In genomic region chr12:27778206-27778605, GRCh38 we compare ENCODE assay signal across 22 cellular contexts. TPM values are rescaled to one million over a fixed set of nuclear protein-coding genes. Genes with fewer than 3 reads are reported as not detected.
DNase-seq lines count a peak whose midpoint lies in the region; ATAC-seq, FAIRE-seq and TF ChIP-seq lines count a peak whose summit lies in the region.
"Had no signal": no experiment of that assay in that cellular context is flagged by ENCODE, and none has a peak within 500 bp of the region (broad histone marks: within the 10 kb centered on the region; RNA-seq: fewer than 3 reads in every experiment).

No MANE protein-coding gene starts in this region.

- no peak for ATAC-seq in body of pancreas
- ATAC-seq: A549 had no signal

- no TSS peak for BruUV-seq in Caco-2 (replicated peaks; lab: Mats Ljungman, UMichigan)

- no peak for DNase-seq in activated CD4-positive, alpha-beta memory T cell treated with anti-CD3 and anti-CD28 coated beads, Interleukin-2, amount 10 ng/mL, durations not matched to agents 7 days and 5 days
- DNase-seq in activated CD4-positive, alpha-beta memory T cell treated with anti-CD3 and anti-CD28 coated beads for 36 hours = no peak
- DNase-seq in Caco-2 (no peak), astrocyte (ENCODE audit: low read depth) (no peak), endothelial cell (ENCODE audit: low spot score) (no peak), body of pancreas (no peak), kidney tubule cell (ENCODE audit: low spot score) (no peak)
- DNase-seq: activated CD4-positive, alpha-beta T cell treated with anti-CD3 and anti-CD28 coated beads for 48 hours; activated effector memory CD4-positive, alpha-beta T cell treated with Interleukin-2 at 50 U/mL for 16 hours; colonic mucosa; hypothalamus; kidney glomerular epithelial cell; mesenchymal stem cell; NCI-H1436 treated with DMSO at 0.1 percent for 48 hours; NCI-H748 treated with DMSO at 0.1 percent for 48 hours; spleen had no signal

- H3K36me3 ChIP-seq in Caco-2 (ENCODE audit: control insufficient read depth, insufficient read depth, low read length) (no peaks in the 10 kb centered on the region), astrocyte (ENCODE audit: insufficient read depth, low read length) (peaks cover 8% of the 10 kb centered on the region), body of pancreas (replicated peaks in 1 of 2; ENCODE audit: insufficient read depth in 1 of 2, low read depth in 2 of 2) (no peaks in the 10 kb centered on the region)
- H3K36me3 ChIP-seq: ascending aorta, colonic mucosa, spleen had no signal

- H3K9me3 Mint-ChIP-seq in activated CD4-positive, alpha-beta memory T cell treated with anti-CD3 and anti-CD28 coated beads, Interleukin-2, amount 10 ng/mL, durations not matched to agents 7 days and 5 days = no peaks in the 10 kb centered on the region
- H3K9me3 Mint-ChIP-seq in activated CD4-positive, alpha-beta memory T cell treated with anti-CD3 and anti-CD28 coated beads for 36 hours = no peaks in the 10 kb centered on the region
- H3K9me3 Mint-ChIP-seq in Caco-2 (ENCODE audit: unreplicated experiment) (no peaks in the 10 kb centered on the region), astrocyte (ENCODE audit: unreplicated experiment) (no peaks in the 10 kb centered on the region), nephron (no peaks in the 10 kb centered on the region), endothelial cell (ENCODE audit: unreplicated experiment) (no peaks in the 10 kb centered on the region)

- POLR2A ChIA-PET in activated CD4-positive, alpha-beta memory T cell treated with anti-CD3 and anti-CD28 coated beads, Interleukin-2, amount 10 ng/mL, durations not matched to agents 7 days and 5 days (lab: Charles Lee) = interaction anchor here (2.7 kb wide), 1 partner anchor 45 kb away, joined by 8 read pairs; no protein-coding TSS in a partner anchor
- POLR2A ChIA-PET in activated CD4-positive, alpha-beta memory T cell treated with anti-CD3 and anti-CD28 coated beads for 36 hours (lab: Charles Lee) = no interaction called here
- POLR2A ChIA-PET in Caco-2 (lab: Charles Lee) = no interaction called here

- peaks cover 13% of the 10 kb centered on the region for H4K20me1 ChIP-seq in astrocyte (ENCODE audit: insufficient read depth, low read length)

- FAIRE-seq in astrocyte (lab: Jason Lieb, UNC) = no peak
- FAIRE-seq: A549 had no signal

- H3K4me3 ChIP-seq in Caco-2 (ENCODE audit: low read depth, low read length) (no peak overlapping the region), astrocyte (ENCODE audit: insufficient read depth, low read depth, low read length) (no peak overlapping the region), body of pancreas (no peak overlapping the region)
- H3K4me3 ChIP-seq: A549, colonic mucosa, spleen had no signal

- H3K27ac ChIP-seq in astrocyte (ENCODE audit: low read depth, low read length) = no peak overlapping the region
- H3K27ac ChIP-seq in body of pancreas = no peak overlapping the region
- H3K27ac ChIP-seq: C4-2B, colonic mucosa, spleen had no signal

- peak overlapping the region; percentile 53 for H3K4me3 Mint-ChIP-seq in activated CD4-positive, alpha-beta memory T cell treated with anti-CD3 and anti-CD28 coated beads, Interleukin-2, amount 10 ng/mL, durations not matched to agents 7 days and 5 days
- H3K4me3 Mint-ChIP-seq in activated CD4-positive, alpha-beta memory T cell treated with anti-CD3 and anti-CD28 coated beads for 36 hours = no peak overlapping the region
- H3K4me3 Mint-ChIP-seq in Caco-2 (ENCODE audit: unreplicated experiment) (peak overlapping the region; percentile 83), astrocyte (ENCODE audit: unreplicated experiment) (peak overlapping the region; percentile 74), nephron (peak overlapping the region; percentile 68 to 88 (median 85)), endothelial cell (ENCODE audit: unreplicated experiment) (no peak overlapping the region)

- H2AFZ ChIP-seq in astrocyte (ENCODE audit: low read depth, low read length) = no peak overlapping the region

- H3K27ac Mint-ChIP-seq in activated CD4-positive, alpha-beta memory T cell treated with anti-CD3 and anti-CD28 coated beads, Interleukin-2, amount 10 ng/mL, durations not matched to agents 7 days and 5 days = no peak overlapping the region
- H3K27ac Mint-ChIP-seq in activated CD4-positive, alpha-beta memory T cell treated with anti-CD3 and anti-CD28 coated beads for 36 hours = no peak overlapping the region
- H3K27ac Mint-ChIP-seq in Caco-2 (ENCODE audit: unreplicated experiment) (no peak overlapping the region), astrocyte (ENCODE audit: unreplicated experiment) (no peak overlapping the region), nephron (peak overlapping the region in 2 of 3 experiments; percentile 14 to 33), endothelial cell (ENCODE audit: unreplicated experiment) (no peak overlapping the region)

- H3K27me3 ChIP-seq in Caco-2 (replicated peaks; ENCODE audit: control insufficient read depth, insufficient read depth, low read length) (no peaks in the 10 kb centered on the region), astrocyte (ENCODE audit: insufficient read depth, low read length) (no peaks in the 10 kb centered on the region), body of pancreas (no peaks in the 10 kb centered on the region)
- H3K27me3 ChIP-seq: ascending aorta, colonic mucosa, spleen had no signal

- H3K9me3 ChIP-seq in Caco-2 (no peaks in the 10 kb centered on the region), astrocyte (ENCODE audit: insufficient read depth, low read depth, low read length) (no peaks in the 10 kb centered on the region), body of pancreas (no peaks in the 10 kb centered on the region)
- H3K9me3 ChIP-seq: A549, ascending aorta, colonic mucosa, spleen had no signal

- CTCF ChIA-PET in activated CD4-positive, alpha-beta memory T cell treated with anti-CD3 and anti-CD28 coated beads, Interleukin-2, amount 10 ng/mL, durations not matched to agents 7 days and 5 days (lab: Charles Lee) = no interaction called here
- CTCF ChIA-PET in activated CD4-positive, alpha-beta memory T cell treated with anti-CD3 and anti-CD28 coated beads for 36 hours (lab: Charles Lee) = interaction anchor here (2.3 kb wide), 1 partner anchor 46 kb away, joined by 5 read pairs; no protein-coding TSS in a partner anchor
- CTCF ChIA-PET in Caco-2 (lab: Charles Lee) = no interaction called here

- H3K4me1 ChIP-seq in Caco-2 (0 out of 2 replicates have a peak, but pooled peaks cover 3% of the 10 kb centered on the region), astrocyte (ENCODE audit: insufficient read depth, low read length) (peaks cover 25% of the 10 kb centered on the region), body of pancreas (peaks cover 25% of the 10 kb centered on the region)

- peaks cover 26% of the 10 kb centered on the region for H3K4me1 Mint-ChIP-seq in activated CD4-positive, alpha-beta memory T cell treated with anti-CD3 and anti-CD28 coated beads, Interleukin-2, amount 10 ng/mL, durations not matched to agents 7 days and 5 days
- peaks cover 24% of the 10 kb centered on the region for H3K4me1 Mint-ChIP-seq in activated CD4-positive, alpha-beta memory T cell treated with anti-CD3 and anti-CD28 coated beads for 36 hours (ENCODE audit: low read depth)
- peaks cover 26% of the 10 kb centered on the region for H3K4me1 Mint-ChIP-seq in Caco-2 (ENCODE audit: low read depth, unreplicated experiment)
- peaks cover 16% of the 10 kb centered on the region for H3K4me1 Mint-ChIP-seq in astrocyte (ENCODE audit: low read depth, unreplicated experiment)
- H3K4me1 Mint-ChIP-seq in nephron = peaks cover 29% of the 10 kb centered on the region
- peaks cover 26% of the 10 kb centered on the region for H3K4me1 Mint-ChIP-seq in endothelial cell (ENCODE audit: unreplicated experiment)

- TF ChIP-seq CTCF in Caco-2 (IDR thresholded peaks at IDR 0.05; ENCODE audit: insufficient read depth in 1 of 2, low read depth in 1 of 2, low read length in 1 of 2, severe bottlenecking in 1 of 2, unreplicated experiment in 1 of 2) (no peak), astrocyte (IDR thresholded peaks at IDR 0.05; ENCODE audit: insufficient read depth, low read depth, low read length) (no peak), nephron (IDR thresholded peaks at IDR 0.05; ENCODE audit: unreplicated experiment in 3 of 3) (no peak), endothelial cell (IDR thresholded peaks at IDR 0.05; ENCODE audit: unreplicated experiment) (no peak), body of pancreas (IDR thresholded peaks at IDR 0.05) (no peak)

- WGBS in body of pancreas, 2 donors = 18 to 46% methylated on average over 1 of the region's 1 CpG

- H3K9ac ChIP-seq in astrocyte (ENCODE audit: low read length) = no peak overlapping the region

- TF ChIP-seq POLR2A in body of pancreas (IDR thresholded peaks at IDR 0.05) = no peak

- peaks cover 4% of the 10 kb centered on the region for H3K36me3 Mint-ChIP-seq in activated CD4-positive, alpha-beta memory T cell treated with anti-CD3 and anti-CD28 coated beads, Interleukin-2, amount 10 ng/mL, durations not matched to agents 7 days and 5 days (ENCODE audit: low read depth)
- H3K36me3 Mint-ChIP-seq in activated CD4-positive, alpha-beta memory T cell treated with anti-CD3 and anti-CD28 coated beads for 36 hours = peaks cover 11% of the 10 kb centered on the region
- H3K36me3 Mint-ChIP-seq in Caco-2 (ENCODE audit: insufficient read depth, unreplicated experiment) (peaks cover 20% of the 10 kb centered on the region), astrocyte (ENCODE audit: low read depth, unreplicated experiment) (peaks cover 1% of the 10 kb centered on the region), nephron (ENCODE audit: low read depth) (peaks cover 13% of the 10 kb centered on the region), endothelial cell (ENCODE audit: low read depth, unreplicated experiment) (peaks cover 4% of the 10 kb centered on the region)

- peaks cover 35% of the 10 kb centered on the region for H3K79me2 ChIP-seq in astrocyte (ENCODE audit: insufficient read depth, low read length)

- no peak overlapping the region for H3K4me2 ChIP-seq in astrocyte (ENCODE audit: low read length)

- peaks cover 18% of the 10 kb centered on the region for H3K27me3 Mint-ChIP-seq in activated CD4-positive, alpha-beta memory T cell treated with anti-CD3 and anti-CD28 coated beads, Interleukin-2, amount 10 ng/mL, durations not matched to agents 7 days and 5 days
- no peaks in the 10 kb centered on the region for H3K27me3 Mint-ChIP-seq in activated CD4-positive, alpha-beta memory T cell treated with anti-CD3 and anti-CD28 coated beads for 36 hours
- H3K27me3 Mint-ChIP-seq in Caco-2 (ENCODE audit: insufficient read depth, unreplicated experiment) = no peaks in the 10 kb centered on the region
- no peaks in the 10 kb centered on the region for H3K27me3 Mint-ChIP-seq in astrocyte (ENCODE audit: low read depth, unreplicated experiment)
- no peaks in the 10 kb centered on the region for H3K27me3 Mint-ChIP-seq in nephron (ENCODE audit: low read depth)
- H3K27me3 Mint-ChIP-seq in endothelial cell (ENCODE audit: unreplicated experiment) = peaks cover 10% of the 10 kb centered on the region

- intact Hi-C loops in activated CD4-positive, alpha-beta memory T cell treated with anti-CD3 and anti-CD28 coated beads for 36 hours (cut with micrococcal nuclease) = no loop called here
- intact Hi-C loops in Caco-2 (cut with micrococcal nuclease; ENCODE audit: unreplicated experiment) (no loop called here), body of pancreas (cut with DNase I) (no loop called here)

RNA-seq across cellular contexts. Expression of gene KLHL42, which starts 1.8 kb away (rescaled TPM):
- 10 to 100 TPM in 1 of 2 experiments, 1 to 10 TPM in 1; 8.1 to 10.1 TPM for total RNA-seq in activated CD4-positive, alpha-beta memory T cell treated with anti-CD3 and anti-CD28 coated beads, Interleukin-2, amount 10 ng/mL, durations not matched to agents 7 days and 5 days
- total RNA-seq in activated CD4-positive, alpha-beta memory T cell treated with anti-CD3 and anti-CD28 coated beads for 36 hours = 1 to 10 TPM; 8.2 to 9.1 TPM
- total RNA-seq in Caco-2 (2022) (36.5 and 38.1 TPM in 2 replicates), astrocyte (39.5 and 40.8 TPM in 2 replicates), endothelial cell (ENCODE audit: unreplicated experiment) (27.3 TPM), body of pancreas (10 to 100 TPM; 32.7 to 36.6 TPM)

RNA-seq across cellular contexts. Expression of gene MANSC4, which starts 1.8 kb away (rescaled TPM):
- not detected for total RNA-seq in activated CD4-positive, alpha-beta memory T cell treated with anti-CD3 and anti-CD28 coated beads, Interleukin-2, amount 10 ng/mL, durations not matched to agents 7 days and 5 days
- not detected for total RNA-seq in activated CD4-positive, alpha-beta memory T cell treated with anti-CD3 and anti-CD28 coated beads for 36 hours
- total RNA-seq in Caco-2 (2022) (not detected in 2 replicates), astrocyte (not detected in 2 replicates), endothelial cell (ENCODE audit: unreplicated experiment) (not detected), body of pancreas (not detected)
- total RNA-seq: ascending aorta, colonic mucosa, fibroblast of villous mesenchyme, spleen, temporal lobe had no signal

Comparison
In these comparisons a context has a peak if more than half of its experiments do, and no peak if none do; other contexts are left out.
1. H3K4me3 Mint-ChIP-seq: peak in activated CD4-positive, alpha-beta memory T cell treated with anti-CD3 and anti-CD28 coated beads, Interleukin-2, amount 10 ng/mL, durations not matched to agents 7 days and 5 days (single experiment), Caco-2 (single experiment), astrocyte (single experiment) and nephron (3 of 3); none in activated CD4-positive, alpha-beta memory T cell treated with anti-CD3 and anti-CD28 coated beads for 36 hours (single experiment) and endothelial cell (single experiment).
2. H3K27ac Mint-ChIP-seq: peak in nephron (2 of 3); none in activated CD4-positive, alpha-beta memory T cell treated with anti-CD3 and anti-CD28 coated beads, Interleukin-2, amount 10 ng/mL, durations not matched to agents 7 days and 5 days (single experiment), activated CD4-positive, alpha-beta memory T cell treated with anti-CD3 and anti-CD28 coated beads for 36 hours (single experiment), Caco-2 (single experiment), astrocyte (single experiment) and endothelial cell (single experiment).